17 cellular contexts compared by ENCODE assay signal in the genomic region with DNA sequence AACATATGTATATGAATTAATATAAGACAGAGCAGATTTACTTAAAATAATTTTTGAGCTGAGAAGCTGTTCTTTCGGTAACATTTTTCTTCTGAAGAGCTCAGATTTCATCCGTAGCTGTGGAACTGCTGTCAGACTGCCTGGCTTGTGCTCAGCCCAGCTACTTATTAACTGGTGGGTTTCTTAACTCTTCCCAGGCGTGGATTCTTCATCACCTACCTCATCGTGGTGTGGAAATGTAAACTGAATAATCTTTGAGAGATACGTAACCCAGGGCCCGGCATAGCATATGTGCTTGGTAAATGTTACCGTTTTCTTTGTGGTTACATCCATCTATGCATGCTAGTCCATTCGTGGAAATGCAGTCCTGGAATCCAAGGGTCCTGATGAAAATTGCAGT.
A peak's percentile ranks its signal among the peaks of the same experiment; 100 is the strongest.
DNase-seq lines count a peak whose midpoint lies in the region; ATAC-seq and TF ChIP-seq lines count a peak whose summit lies in the region.
"Had no signal": no experiment of that assay in that cellular context is flagged by ENCODE, and none has a peak within 500 bp of the region (broad histone marks: within the 10 kb centered on the region; RNA-seq: fewer than 3 reads in every experiment).

No MANE protein-coding gene starts in this region.

- DNase-seq in H4 (ENCODE audit: low spot score): peak; percentile 22
- peak; percentile 66 to 72 for DNase-seq in cardiac fibroblast (ENCODE audit: low read depth in 2 of 2)
- DNase-seq in kidney tubule cell (ENCODE audit: low spot score): peak; percentile 82
- peak; percentile 34 for DNase-seq in stromal cell of bone marrow (ENCODE audit: low read depth)
- no peak for DNase-seq in upper lobe of left lung
- no peak for DNase-seq in progenitor cell of endocrine pancreas (ENCODE audit: low spot score, unreplicated experiment)
- no peak for DNase-seq in putamen (ENCODE audit: low spot score)
- DNase-seq: activated CD8-positive, alpha-beta memory T cell treated with anti-CD3 and anti-CD28 coated beads, Interleukin-2, amount 10 ng/mL, durations not matched to agents 7 days and 5 days; activated naive CD4-positive, alpha-beta T cell treated with Interleukin-2 at 50 U/mL for 16 hours; Calu3; KBM-7; left ventricle myocardium superior; NCI-H1436; sigmoid colon; stimulated activated naive B cell treated with anti-CD40 and anti-IgM and Interleukin-4, amounts not matched to agents 10 μg/mL and 1 μg/mL and 100 μg/mL, for 72 hours; upper lobe of right lung had no signal

- no peak for TF ChIP-seq POLR2A in upper lobe of left lung (IDR thresholded peaks at IDR 0.05)

- TF ChIP-seq EP300 in upper lobe of left lung (IDR thresholded peaks at IDR 0.05): no peak

- H3K4me1 Mint-ChIP-seq in progenitor cell of endocrine pancreas (ENCODE audit: low read depth): peaks cover 13% of the 10 kb centered on the region
- H3K4me1 Mint-ChIP-seq: activated CD8-positive, alpha-beta memory T cell treated with anti-CD3 and anti-CD28 coated beads, Interleukin-2, amount 10 ng/mL, durations not matched to agents 7 days and 5 days had no signal

- no peak overlapping the region for H3K27ac Mint-ChIP-seq in progenitor cell of endocrine pancreas
- H3K27ac Mint-ChIP-seq: activated CD8-positive, alpha-beta memory T cell treated with anti-CD3 and anti-CD28 coated beads, Interleukin-2, amount 10 ng/mL, durations not matched to agents 7 days and 5 days; stimulated activated naive B cell treated with anti-CD40 and anti-IgM and Interleukin-4, amounts not matched to agents 10 μg/mL and 1 μg/mL and 100 μg/mL, for 72 hours had no signal

- H3K27me3 ChIP-seq in upper lobe of left lung: no peaks in the 10 kb centered on the region
- H3K27me3 ChIP-seq: cardiac muscle cell, sigmoid colon, upper lobe of right lung had no signal

- no peaks in the 10 kb centered on the region for H3K9me3 ChIP-seq in upper lobe of left lung
- H3K9me3 ChIP-seq: sigmoid colon, upper lobe of right lung had no signal

- TF ChIP-seq CTCF in cardiac fibroblast (IDR thresholded peaks at IDR 0.05; ENCODE audit: low read depth, low read length): no peak
- no peak for TF ChIP-seq CTCF in upper lobe of left lung (IDR thresholded peaks at IDR 0.05)
- TF ChIP-seq CTCF in progenitor cell of endocrine pancreas (IDR thresholded peaks at IDR 0.05; ENCODE audit: unreplicated experiment): no peak

- no peak overlapping the region for H3K4me3 Mint-ChIP-seq in progenitor cell of endocrine pancreas (ENCODE audit: low read depth)
- H3K4me3 Mint-ChIP-seq: activated CD8-positive, alpha-beta memory T cell treated with anti-CD3 and anti-CD28 coated beads, Interleukin-2, amount 10 ng/mL, durations not matched to agents 7 days and 5 days; stimulated activated naive B cell treated with anti-CD40 and anti-IgM and Interleukin-4, amounts not matched to agents 10 μg/mL and 1 μg/mL and 100 μg/mL, for 72 hours had no signal

- no peak for ATAC-seq in upper lobe of left lung (ENCODE audit: low FRiP score in 2 of 2)
- ATAC-seq: activated CD8-positive, alpha-beta memory T cell treated with anti-CD3 and anti-CD28 coated beads, Interleukin-2, amount 10 ng/mL, durations not matched to agents 7 days and 5 days; left ventricle myocardium superior; stimulated activated naive B cell treated with anti-CD40 and anti-IgM and Interleukin-4, amounts not matched to agents 10 μg/mL and 1 μg/mL and 100 μg/mL, for 72 hours had no signal

- H3K9me3 Mint-ChIP-seq in progenitor cell of endocrine pancreas (ENCODE audit: low read depth): no peaks in the 10 kb centered on the region
- H3K9me3 Mint-ChIP-seq: stimulated activated naive B cell treated with anti-CD40 and anti-IgM and Interleukin-4, amounts not matched to agents 10 μg/mL and 1 μg/mL and 100 μg/mL, for 72 hours had no signal

- WGBS in upper lobe of left lung, 2 donors: 62 to 63% methylated on average over 8 of the region's 8 CpGs

- H3K36me3 Mint-ChIP-seq in progenitor cell of endocrine pancreas (ENCODE audit: insufficient read depth): no peaks in the 10 kb centered on the region
- H3K36me3 Mint-ChIP-seq: activated CD8-positive, alpha-beta memory T cell treated with anti-CD3 and anti-CD28 coated beads, Interleukin-2, amount 10 ng/mL, durations not matched to agents 7 days and 5 days had no signal

- H3K36me3 ChIP-seq in upper lobe of left lung: no peaks in the 10 kb centered on the region
- H3K36me3 ChIP-seq: cardiac muscle cell, sigmoid colon, upper lobe of right lung had no signal

- H3K27ac ChIP-seq in upper lobe of left lung: no peak overlapping the region
- H3K27ac ChIP-seq: cardiac muscle cell, sigmoid colon, upper lobe of right lung had no signal

- H3K4me3 ChIP-seq in cardiac fibroblast (replicated peaks in 1 of 2; ENCODE audit: low read depth in 2 of 2, low read length in 2 of 2) (no peak overlapping the region), upper lobe of left lung (no peak overlapping the region)
- H3K4me3 ChIP-seq: cardiac muscle cell, sigmoid colon, upper lobe of right lung had no signal

- H3K27me3 Mint-ChIP-seq in progenitor cell of endocrine pancreas: no peaks in the 10 kb centered on the region
- H3K27me3 Mint-ChIP-seq: stimulated activated naive B cell treated with anti-CD40 and anti-IgM and Interleukin-4, amounts not matched to agents 10 μg/mL and 1 μg/mL and 100 μg/mL, for 72 hours had no signal

- no peaks in the 10 kb centered on the region for H3K4me1 ChIP-seq in upper lobe of left lung
- H3K4me1 ChIP-seq: upper lobe of right lung had no signal

Comparison
In these comparisons a context has a peak if more than half of its experiments do, and no peak if none do; other contexts are left out.
1. DNase-seq: peak in H4 (single experiment), cardiac fibroblast (2 of 2), kidney tubule cell (single experiment) and stromal cell of bone marrow (single experiment); none in upper lobe of left lung (0 of 2), progenitor cell of endocrine pancreas (single experiment) and putamen (single experiment).